Comparison of ENCODE assay signal across 1 cellular context in the genomic region with DNA sequence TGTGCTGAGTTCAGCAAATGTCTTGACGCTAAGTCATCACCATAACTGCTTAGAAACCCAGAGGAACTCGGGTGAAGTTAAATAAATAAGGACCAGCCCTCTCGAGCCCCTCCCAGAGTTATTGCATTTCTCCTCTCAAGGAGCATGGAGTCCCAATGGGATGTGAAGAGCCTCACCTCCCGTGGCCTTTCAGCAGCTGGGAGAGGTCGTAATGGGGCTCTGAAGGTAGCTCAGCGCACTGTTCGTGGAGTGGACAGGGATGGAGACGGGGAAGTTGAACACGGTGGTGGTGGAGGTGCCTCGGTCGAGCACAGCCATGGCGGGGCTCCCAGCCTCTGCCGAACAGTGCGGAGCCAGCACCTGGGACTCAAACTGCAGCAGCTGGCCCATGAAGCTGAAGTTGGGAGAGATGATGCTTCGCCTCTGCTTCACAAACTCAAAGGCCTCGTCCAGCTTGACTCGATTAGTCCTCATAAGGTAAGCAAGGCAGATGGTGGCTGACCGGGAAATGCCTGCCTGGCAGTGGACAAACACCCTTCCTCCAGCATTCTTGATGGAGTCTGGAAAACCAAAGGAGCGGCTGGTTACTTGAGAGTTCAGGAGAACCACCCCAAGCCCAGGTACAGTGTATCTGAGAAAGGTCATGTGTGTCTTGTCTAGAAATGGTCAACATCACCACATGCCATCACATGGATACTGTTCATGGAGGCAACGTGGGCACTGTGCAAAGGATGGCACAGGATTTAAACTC.
TF ChIP-seq lines count a peak whose summit lies in the region.

No MANE protein-coding gene starts in this region.

TF ChIP-seq in H1, 55 proteins besides CTCF, POLR2A, EP300 and RAD21:
- peak; percentile 58 for TF ChIP-seq POLR2AphosphoS5 (IDR thresholded peaks at IDR 0.05; ENCODE audit: low read depth, low read length)
- no peak for TF ChIP-seq BCL11A (IDR thresholded peaks at IDR 0.05; ENCODE audit: low read depth in 2 of 2, low read length in 2 of 2)
